ENCODE assay signal across 10 cellular contexts in the genomic region with DNA sequence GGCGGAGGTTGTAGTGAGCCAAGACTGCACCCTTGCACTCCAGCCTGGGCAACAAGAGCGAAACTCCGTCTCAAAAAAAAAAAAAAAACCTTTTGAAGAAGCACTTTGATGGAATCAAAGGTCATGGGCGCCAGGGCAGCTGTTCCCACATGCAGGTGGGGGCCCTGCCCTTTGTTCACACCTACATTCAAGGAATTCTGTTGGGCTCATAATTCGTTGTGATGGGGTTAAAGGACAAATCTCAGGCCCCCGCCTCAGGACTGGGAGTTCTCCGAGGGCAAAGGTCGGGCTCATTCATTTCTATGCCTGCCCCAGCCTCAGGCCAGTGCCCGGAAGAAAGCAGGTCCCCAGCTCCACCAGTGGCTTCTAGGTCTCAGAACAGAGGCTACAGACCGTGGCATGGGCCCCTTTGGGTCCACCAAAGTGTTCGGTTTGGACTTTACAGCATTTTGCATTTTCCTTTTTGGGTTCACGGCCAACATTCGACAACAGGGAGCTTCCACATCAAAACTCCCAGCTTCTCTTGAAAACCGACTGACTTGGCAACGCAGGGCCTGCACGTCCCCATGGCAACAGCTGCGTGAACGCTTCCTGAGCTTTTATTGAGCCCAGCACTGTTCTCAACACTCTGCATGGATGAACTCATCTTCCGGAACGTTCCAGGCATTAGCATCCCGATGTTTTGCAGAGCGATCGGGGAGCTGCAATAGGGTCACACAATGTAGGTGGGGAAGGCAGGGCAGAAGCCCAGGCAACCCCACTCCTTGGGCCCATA. TPM values are rescaled to one million over a fixed set of nuclear protein-coding genes. Genes with fewer than 3 reads are reported as not detected.
DNase-seq lines count a peak whose midpoint lies in the region; ATAC-seq lines count a peak whose summit lies in the region.
"Had no signal": no experiment of that assay in that cellular context is flagged by ENCODE, and none has a peak within 500 bp of the region (broad histone marks: within the 10 kb centered on the region; RNA-seq: fewer than 3 reads in every experiment).

No MANE protein-coding gene starts in this region.

- H2AFZ ChIP-seq in neuronal stem cell (ENCODE audit: low read length) = peak overlapping the region; percentile 71

- ATAC-seq in esophagus mucosa = no peak
- ATAC-seq: SK-N-SH treated with all-trans-retinoic acid at 6 μM for 48 hours had no signal

- no peak overlapping the region for H2BK12ac ChIP-seq in neuronal stem cell (ENCODE audit: low read length)

- no peak overlapping the region for H3K4me2 ChIP-seq in neuronal stem cell (ENCODE audit: insufficient read depth, low read length, poor library complexity, severe bottlenecking)

- H3K18ac ChIP-seq in neuronal stem cell (ENCODE audit: low read length) = no peak overlapping the region

- DNase-seq in AG20443 (ENCODE audit: low spot score) = peak; percentile 69
- DNase-seq in NCI-H2227 treated with DMSO at 0.1 percent for 48 hours (lab: John Stamatoyannopoulos, UW) = peak; percentile 27
- DNase-seq in fibroblast of the conjunctiva (ENCODE audit: low read depth) = peak; percentile 27
- DNase-seq in neuronal stem cell (ENCODE audit: low spot score) = no peak
- DNase-seq in DMS114 treated with DMSO at 0.1 percent for 48 hours (lab: John Stamatoyannopoulos, UW; ENCODE audit: unreplicated experiment) = no peak
- DNase-seq in RPMI8226 = no peak
- DNase-seq in stimulated activated CD4-positive, alpha-beta T cell treated with anti-CD3 and anti-CD28 coated beads, Interleukin-4, amount 100 ng/mL, for 1 hour = no peak
- DNase-seq: NCI-H2171 treated with DMSO at 0.1 percent for 48 hours had no signal

- H2BK5ac ChIP-seq in neuronal stem cell (ENCODE audit: low read length) = no peak overlapping the region

- no peaks in the 10 kb centered on the region for H3K36me3 ChIP-seq in neuronal stem cell (replicated peaks in 1 of 2; ENCODE audit: control insufficient read depth in 2 of 2, insufficient read depth in 2 of 2, low read length in 2 of 2)

- no peak overlapping the region for H2AK5ac ChIP-seq in neuronal stem cell (ENCODE audit: low read depth, low read length)

- no peak overlapping the region for H3K27ac ChIP-seq in neuronal stem cell (replicated peaks; ENCODE audit: low read length)

- no peaks in the 10 kb centered on the region for H3K9me3 ChIP-seq in neuronal stem cell (replicated peaks in 1 of 2; ENCODE audit: control insufficient read depth in 2 of 2, insufficient read depth in 1 of 2, low read depth in 1 of 2, low read length in 2 of 2)

- WGBS in neuronal stem cell (ENCODE audit: extremely low coverage in 2 of 2, insufficient read length in 2 of 2, insufficient replicate concordance in 1 of 2), 2 donors = no CpG with 5 or more reads among the region's 23 CpGs

- H2BK120ac ChIP-seq in neuronal stem cell (ENCODE audit: low read depth, low read length) = no peak overlapping the region

- peaks cover 4 to 12% of the 10 kb centered on the region in 2 donors for H3K4me1 ChIP-seq in neuronal stem cell (ENCODE audit: control insufficient read depth in 2 of 2, insufficient read depth in 1 of 2, low read depth in 1 of 2, low read length in 2 of 2)

- no peak overlapping the region for H3K23ac ChIP-seq in neuronal stem cell (ENCODE audit: low read depth, low read length, poor library complexity)

- H2BK15ac ChIP-seq in neuronal stem cell (ENCODE audit: low read length) = no peak overlapping the region

- H3K27me3 ChIP-seq in neuronal stem cell (ENCODE audit: control insufficient read depth in 3 of 3, insufficient read depth in 3 of 3, low read depth in 1 of 3, low read length in 3 of 3) = no peaks in the 10 kb centered on the region

- H3K14ac ChIP-seq in neuronal stem cell (ENCODE audit: low read length) = no peak overlapping the region

- peak overlapping the region in 1 of 2 donors; percentile 21 for H3K4me3 ChIP-seq in neuronal stem cell (ENCODE audit: low read length in 2 of 2)

- H3K9ac ChIP-seq in neuronal stem cell (ENCODE audit: low read depth, low read length, poor library complexity) = no peak overlapping the region

- no peak overlapping the region for H4K8ac ChIP-seq in neuronal stem cell (ENCODE audit: low read depth, low read length)

- H3K4ac ChIP-seq in neuronal stem cell (ENCODE audit: low read length) = no peak overlapping the region

- H4K91ac ChIP-seq in neuronal stem cell (ENCODE audit: low read depth, low read length, poor library complexity) = no peak overlapping the region

- peaks cover 2% of the 10 kb centered on the region for H3K79me1 ChIP-seq in neuronal stem cell (ENCODE audit: low read depth, low read length)

RNA-seq across cellular contexts. Expression of a gene that starts 10.1 kb away (rescaled TPM):
- 70.8 TPM for polyA plus RNA-seq in neuronal stem cell (2013, experiment 1 of 2)
- polyA plus RNA-seq in neuronal stem cell (2013, experiment 2 of 2) = 70.1 TPM
- 32.6 TPM for total RNA-seq in esophagus mucosa

RNA-seq across cellular contexts. Expression of a gene that starts 21.6 kb away (rescaled TPM):
- 303 TPM for polyA plus RNA-seq in neuronal stem cell (2013, experiment 1 of 2)
- polyA plus RNA-seq in neuronal stem cell (2013, experiment 2 of 2) = 310 TPM
- 148 TPM for total RNA-seq in esophagus mucosa

RNA-seq across cellular contexts. Expression of a gene that starts 27.3 kb away (rescaled TPM):
- 1.7 TPM for polyA plus RNA-seq in neuronal stem cell (2013, experiment 1 of 2)
- 1.6 TPM for polyA plus RNA-seq in neuronal stem cell (2013, experiment 2 of 2)
- total RNA-seq in esophagus mucosa = 1.5 TPM

RNA-seq across cellular contexts. Expression of a gene that starts 30.4 kb away (rescaled TPM):
- polyA plus RNA-seq in neuronal stem cell (2013, experiment 1 of 2) = 79.0 TPM
- polyA plus RNA-seq in neuronal stem cell (2013, experiment 2 of 2) = 74.8 TPM
- total RNA-seq in esophagus mucosa = 74.8 TPM

RNA-seq across cellular contexts. Expression of a gene that starts 30.5 kb away (rescaled TPM):
- polyA plus RNA-seq in neuronal stem cell (2013, experiment 1 of 2) = 0.42 TPM
- polyA plus RNA-seq in neuronal stem cell (2013, experiment 2 of 2) = 0.47 TPM
- total RNA-seq in esophagus mucosa = 0.36 TPM

Comparison
In these comparisons a context has a peak if more than half of its experiments do, and no peak if none do; other contexts are left out.
1. DNase-seq: peak in AG20443 (single experiment), NCI-H2227 treated with DMSO at 0.1 percent for 48 hours (single experiment) and fibroblast of the conjunctiva (single experiment); none in neuronal stem cell (single experiment), DMS114 treated with DMSO at 0.1 percent for 48 hours (single experiment), RPMI8226 (single experiment) and stimulated activated CD4-positive, alpha-beta T cell treated with anti-CD3 and anti-CD28 coated beads, Interleukin-4, amount 100 ng/mL, for 1 hour (single experiment).